ENCODE assay signal across 8 cellular contexts in genomic region chr7:128525584-128525983, GRCh38. TPM values are rescaled to one million over a fixed set of nuclear protein-coding genes. Genes with fewer than 3 reads are reported as not detected.
A peak's percentile ranks its signal among the peaks of the same experiment; 100 is the strongest.
DNase-seq lines count a peak whose midpoint lies in the region; ATAC-seq, FAIRE-seq and TF ChIP-seq lines count a peak whose summit lies in the region.
"Not testable (repeated sequence)": the region's sequence is repeated elsewhere in the genome, so short reads cannot be mapped to it uniquely, and the experiment has no call there.

No MANE protein-coding gene starts in this region.

- CTCF ChIA-PET in RWPE1 (lab: Yijun Ruan, JAX); endothelial cell of umbilical vein (lab: Charles Lee): not testable (repeated sequence)

- peak overlapping the region in 1 of 4 donors; percentile 14 for H3K4me3 Mint-ChIP-seq in IgD-negative memory B cell
- not testable (repeated sequence) for H3K4me3 Mint-ChIP-seq in activated naive CD4-positive, alpha-beta T cell treated with anti-CD3 and anti-CD28 coated beads, Interleukin-2, amount 50 U/mL, for 24 hours; memory B cell

- not testable (repeated sequence) for H3K9me3 ChIP-seq in endothelial cell of umbilical vein (replicated peaks; ENCODE audit: control insufficient read depth, insufficient read depth, low read length); heart right ventricle

- H3K36me3 ChIP-seq in endothelial cell of umbilical vein (ENCODE audit: control insufficient read depth in 2 of 2, extremely low read depth in 1 of 2, insufficient read depth in 2 of 2, low read length in 2 of 2); heart right ventricle: not testable (repeated sequence)

- H3K27me3 ChIP-seq in endothelial cell of umbilical vein (ENCODE audit: control insufficient read depth in 2 of 2, insufficient read depth in 2 of 2, low read length in 2 of 2); heart right ventricle: not testable (repeated sequence)

- ATAC-seq in heart right ventricle: peak in 5 of 8 donors; percentile 19 to 63 (median 43)
- ATAC-seq in memory B cell (ENCODE audit: low read depth): not testable (repeated sequence)

- H3K4me1 Mint-ChIP-seq in IgD-negative memory B cell (peaks cover 13 to 19% (median 18%) of the 10 kb centered on the region in 3 donors), memory B cell (peaks cover 11% of the 10 kb centered on the region)
- H3K4me1 Mint-ChIP-seq in activated naive CD4-positive, alpha-beta T cell treated with anti-CD3 and anti-CD28 coated beads, Interleukin-2, amount 50 U/mL, for 24 hours: peaks cover 14% of the 10 kb centered on the region

- 56 to 73% methylated on average over 4 of the region's 4 CpGs for WGBS in heart right ventricle, 2 donors

- H3K9me1 ChIP-seq in endothelial cell of umbilical vein (replicated peaks; ENCODE audit: control insufficient read depth, extremely low read depth, insufficient read depth, low read length): not testable (repeated sequence)

- TF ChIP-seq CTCF in RWPE1 (conservative IDR thresholded peaks at IDR 0.05; ENCODE audit: low read depth); endothelial cell of umbilical vein (IDR thresholded peaks at IDR 0.05; ENCODE audit: extremely low read depth in 1 of 2, insufficient read depth in 1 of 2, low read depth in 1 of 2, low read length in 2 of 2); heart right ventricle (IDR thresholded peaks at IDR 0.05): not testable (repeated sequence)

- H2AFZ ChIP-seq in endothelial cell of umbilical vein (ENCODE audit: low read depth, low read length): not testable (repeated sequence)

- peak; percentile 73 for FAIRE-seq in endothelial cell of umbilical vein (lab: Jason Lieb, UNC)

- H3K4me1 ChIP-seq in endothelial cell of umbilical vein (ENCODE audit: control insufficient read depth, extremely low read depth, insufficient read depth, low read length): not testable (repeated sequence)
- H3K4me1 ChIP-seq in heart right ventricle: peaks cover 0 to 33% (median 13%) of the 10 kb centered on the region in 9 donors

- intact Hi-C loops in endothelial cell of umbilical vein (cut with micrococcal nuclease); heart right ventricle (cut with DNase I): not testable (repeated sequence)

- H3K9me3 Mint-ChIP-seq in IgD-negative memory B cell; activated naive CD4-positive, alpha-beta T cell treated with anti-CD3 and anti-CD28 coated beads, Interleukin-2, amount 50 U/mL, for 24 hours; memory B cell: not testable (repeated sequence)

- POLR2A ChIA-PET in RWPE1 (lab: Yijun Ruan, JAX; ENCODE audit: low non-redundant PET); endothelial cell of umbilical vein (lab: Charles Lee): not testable (repeated sequence)

- not testable (repeated sequence) for H3K9ac ChIP-seq in endothelial cell of umbilical vein (replicated peaks; ENCODE audit: extremely low read depth, insufficient read depth, low read length)

- not testable (repeated sequence) for H3K36me3 Mint-ChIP-seq in IgD-negative memory B cell; activated naive CD4-positive, alpha-beta T cell treated with anti-CD3 and anti-CD28 coated beads, Interleukin-2, amount 50 U/mL, for 24 hours; memory B cell

- not testable (repeated sequence) for H3K79me2 ChIP-seq in endothelial cell of umbilical vein (ENCODE audit: control insufficient read depth, insufficient read depth, low read length)

- not testable (repeated sequence) for TF ChIP-seq POLR2A in endothelial cell of umbilical vein (IDR thresholded peaks at IDR 0.05; ENCODE audit: low read depth, low read length)

- H3K27ac Mint-ChIP-seq in IgD-negative memory B cell (peak overlapping the region in 2 of 3 donors; percentile 90 to 93), memory B cell (peak overlapping the region; percentile 26)
- H3K27ac Mint-ChIP-seq in activated naive CD4-positive, alpha-beta T cell treated with anti-CD3 and anti-CD28 coated beads, Interleukin-2, amount 50 U/mL, for 24 hours: peak overlapping the region; percentile 46

- peak overlapping the region; percentile 34; the same call in 1 of the 2 replicates for H3K27ac ChIP-seq in RWPE1
- H3K27ac ChIP-seq in endothelial cell of umbilical vein (ENCODE audit: insufficient read depth, low read depth, low read length): not testable (repeated sequence)
- peak overlapping the region in 1 of 10 donors; percentile 9 for H3K27ac ChIP-seq in heart right ventricle

- H4K20me1 ChIP-seq in endothelial cell of umbilical vein (replicated peaks; ENCODE audit: control insufficient read depth, extremely low read depth, insufficient read depth, low read length): not testable (repeated sequence)

- dilution Hi-C loops in endothelial cell of umbilical vein (cut with MboI; ENCODE audit: extremely low pct_ligation_motif_present, low sequenced_read_pairs): not testable (repeated sequence)

- H3K4me3 ChIP-seq in endothelial cell of umbilical vein (replicated peaks in 1 of 3; ENCODE audit: insufficient read depth in 1 of 3, low read depth in 1 of 3, low read length in 3 of 3); heart right ventricle: not testable (repeated sequence)

- DNase-seq in DMS153 (lab: John Stamatoyannopoulos, UW) (peak; percentile 12), renal cortical epithelial cell (ENCODE audit: low read depth) (peak; percentile 16)
- DNase-seq in RWPE1 (ENCODE audit: low spot score); endothelial cell of umbilical vein (ENCODE audit: low read depth, low spot score); heart right ventricle; memory B cell (ENCODE audit: low spot score in 2 of 2): not testable (repeated sequence)

- not testable (repeated sequence) for BruUV-seq in endothelial cell of umbilical vein (replicated peaks; lab: Mats Ljungman, UMichigan)

- not testable (repeated sequence) for H3K4me2 ChIP-seq in endothelial cell of umbilical vein (ENCODE audit: insufficient read depth, low read length)

- not testable (repeated sequence) for H3K27me3 Mint-ChIP-seq in IgD-negative memory B cell; activated naive CD4-positive, alpha-beta T cell treated with anti-CD3 and anti-CD28 coated beads, Interleukin-2, amount 50 U/mL, for 24 hours; memory B cell

RNA-seq across cellular contexts. Expression of gene METTL2B, which starts 49.0 kb away (rescaled TPM):
- polyA plus RNA-seq in IgD-negative memory B cell (21.7 TPM), endothelial cell of umbilical vein (14.2 and 15.9 TPM in 2 replicates), heart right ventricle (10 to 100 TPM; 10.0 to 10.5 TPM)
- total RNA-seq in endothelial cell of umbilical vein (30.0 and 35.6 TPM in 2 replicates), heart right ventricle (10 to 100 TPM; 17.1 to 24.2 (median 19.4) TPM), renal cortical epithelial cell (34.8 and 63.4 TPM in 2 replicates)
- polyA plus RNA-seq in endothelial cell of umbilical vein (2011; cell fraction: cytosol; rRNA removed): 15.4 and 16.4 TPM in 2 replicates
- 22.3 and 22.6 TPM in 2 replicates for polyA plus RNA-seq in endothelial cell of umbilical vein (2011; cell fraction: nucleus; rRNA removed)
- 19.3 and 22.0 TPM in 2 replicates for polyA plus RNA-seq in endothelial cell of umbilical vein (2012)
- 27.6 and 28.9 TPM in 2 replicates for polyA minus RNA-seq in endothelial cell of umbilical vein
- 31.9 TPM for polyA minus RNA-seq in endothelial cell of umbilical vein (2011; cell fraction: cytosol; rRNA and poly(A)+ RNA removed)
- polyA minus RNA-seq in endothelial cell of umbilical vein (2011; cell fraction: nucleus; rRNA and poly(A)+ RNA removed): 36.0 and 38.5 TPM in 2 replicates

Comparison
In these comparisons a context has a peak if more than half of its experiments do, and no peak if none do; other contexts are left out.
1. H3K27ac Mint-ChIP-seq: peak in every context shown above with its lines; median percentile 92 in IgD-negative memory B cell; 46 in activated naive CD4-positive, alpha-beta T cell treated with anti-CD3 and anti-CD28 coated beads, Interleukin-2, amount 50 U/mL, for 24 hours; 26 in memory B cell.